ENCODE assay signal across 2 cellular contexts in the genomic region with DNA sequence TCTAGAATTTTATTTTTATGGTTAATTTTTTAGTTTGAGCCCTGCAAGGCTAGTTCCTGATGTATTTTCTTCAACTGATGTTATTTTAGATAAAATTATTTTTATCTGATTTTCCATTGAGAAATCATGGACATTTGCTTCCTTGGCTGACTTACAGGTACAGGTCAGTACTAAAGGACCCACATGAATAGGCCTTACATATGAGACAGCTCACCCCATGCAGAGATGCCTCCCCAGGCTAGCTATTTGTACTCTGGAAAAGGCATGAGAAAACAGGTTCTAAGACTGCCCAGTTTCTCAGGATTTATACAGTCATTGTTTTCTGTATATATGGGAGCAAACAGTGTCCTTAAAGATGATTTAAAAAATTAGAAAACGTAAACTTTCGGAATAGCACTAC.
TF ChIP-seq lines count a peak whose summit lies in the region.

No MANE protein-coding gene starts in this region.

TF ChIP-seq in GM23338, 12 proteins besides CTCF, POLR2A, EP300 and RAD21 (continued from another document):
- TF ChIP-seq, protein P1, sequence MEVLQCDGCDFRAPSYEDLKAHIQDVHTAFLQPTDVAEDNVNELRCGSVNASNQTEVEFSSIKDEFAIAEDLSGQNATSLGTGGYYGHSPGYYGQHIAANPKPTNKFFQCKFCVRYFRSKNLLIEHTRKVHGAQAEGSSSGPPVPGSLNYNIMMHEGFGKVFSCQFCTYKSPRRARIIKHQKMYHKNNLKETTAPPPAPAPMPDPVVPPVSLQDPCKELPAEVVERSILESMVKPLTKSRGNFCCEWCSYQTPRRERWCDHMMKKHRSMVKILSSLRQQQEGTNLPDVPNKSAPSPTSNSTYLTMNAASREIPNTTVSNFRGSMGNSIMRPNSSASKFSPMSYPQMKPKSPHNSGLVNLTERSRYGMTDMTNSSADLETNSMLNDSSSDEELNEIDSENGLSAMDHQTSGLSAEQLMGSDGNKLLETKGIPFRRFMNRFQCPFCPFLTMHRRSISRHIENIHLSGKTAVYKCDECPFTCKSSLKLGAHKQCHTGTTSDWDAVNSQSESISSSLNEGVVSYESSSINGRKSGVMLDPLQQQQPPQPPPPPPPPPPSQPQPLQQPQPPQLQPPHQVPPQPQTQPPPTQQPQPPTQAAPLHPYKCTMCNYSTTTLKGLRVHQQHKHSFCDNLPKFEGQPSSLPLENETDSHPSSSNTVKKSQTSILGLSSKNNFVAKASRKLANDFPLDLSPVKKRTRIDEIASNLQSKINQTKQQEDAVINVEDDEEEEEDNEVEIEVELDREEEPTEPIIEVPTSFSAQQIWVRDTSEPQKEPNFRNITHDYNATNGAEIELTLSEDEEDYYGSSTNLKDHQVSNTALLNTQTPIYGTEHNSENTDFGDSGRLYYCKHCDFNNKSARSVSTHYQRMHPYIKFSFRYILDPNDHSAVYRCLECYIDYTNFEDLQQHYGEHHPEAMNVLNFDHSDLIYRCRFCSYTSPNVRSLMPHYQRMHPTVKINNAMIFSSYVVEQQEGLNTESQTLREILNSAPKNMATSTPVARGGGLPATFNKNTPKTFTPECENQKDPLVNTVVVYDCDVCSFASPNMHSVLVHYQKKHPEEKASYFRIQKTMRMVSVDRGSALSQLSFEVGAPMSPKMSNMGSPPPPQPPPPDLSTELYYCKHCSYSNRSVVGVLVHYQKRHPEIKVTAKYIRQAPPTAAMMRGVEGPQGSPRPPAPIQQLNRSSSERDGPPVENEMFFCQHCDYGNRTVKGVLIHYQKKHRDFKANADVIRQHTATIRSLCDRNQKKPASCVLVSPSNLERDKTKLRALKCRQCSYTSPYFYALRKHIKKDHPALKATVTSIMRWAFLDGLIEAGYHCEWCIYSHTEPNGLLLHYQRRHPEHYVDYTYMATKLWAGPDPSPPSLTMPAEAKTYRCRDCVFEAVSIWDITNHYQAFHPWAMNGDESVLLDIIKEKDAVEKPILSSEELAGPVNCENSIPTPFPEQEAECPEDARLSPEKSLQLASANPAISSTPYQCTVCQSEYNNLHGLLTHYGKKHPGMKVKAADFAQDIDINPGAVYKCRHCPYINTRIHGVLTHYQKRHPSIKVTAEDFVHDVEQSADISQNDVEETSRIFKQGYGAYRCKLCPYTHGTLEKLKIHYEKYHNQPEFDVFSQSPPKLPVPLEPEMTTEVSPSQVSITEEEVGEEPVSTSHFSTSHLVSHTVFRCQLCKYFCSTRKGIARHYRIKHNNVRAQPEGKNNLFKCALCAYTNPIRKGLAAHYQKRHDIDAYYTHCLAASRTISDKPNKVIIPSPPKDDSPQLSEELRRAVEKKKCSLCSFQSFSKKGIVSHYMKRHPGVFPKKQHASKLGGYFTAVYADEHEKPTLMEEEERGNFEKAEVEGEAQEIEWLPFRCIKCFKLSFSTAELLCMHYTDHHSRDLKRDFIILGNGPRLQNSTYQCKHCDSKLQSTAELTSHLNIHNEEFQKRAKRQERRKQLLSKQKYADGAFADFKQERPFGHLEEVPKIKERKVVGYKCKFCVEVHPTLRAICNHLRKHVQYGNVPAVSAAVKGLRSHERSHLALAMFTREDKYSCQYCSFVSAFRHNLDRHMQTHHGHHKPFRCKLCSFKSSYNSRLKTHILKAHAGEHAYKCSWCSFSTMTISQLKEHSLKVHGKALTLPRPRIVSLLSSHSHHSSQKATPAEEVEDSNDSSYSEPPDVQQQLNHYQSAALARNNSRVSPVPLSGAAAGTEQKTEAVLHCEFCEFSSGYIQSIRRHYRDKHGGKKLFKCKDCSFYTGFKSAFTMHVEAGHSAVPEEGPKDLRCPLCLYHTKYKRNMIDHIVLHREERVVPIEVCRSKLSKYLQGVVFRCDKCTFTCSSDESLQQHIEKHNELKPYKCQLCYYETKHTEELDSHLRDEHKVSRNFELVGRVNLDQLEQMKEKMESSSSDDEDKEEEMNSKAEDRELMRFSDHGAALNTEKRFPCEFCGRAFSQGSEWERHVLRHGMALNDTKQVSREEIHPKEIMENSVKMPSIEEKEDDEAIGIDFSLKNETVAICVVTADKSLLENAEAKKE (CRISPR knock-in tag; IDR thresholded peaks at IDR 0.05), result no peak
- TF ChIP-seq, protein P2, sequence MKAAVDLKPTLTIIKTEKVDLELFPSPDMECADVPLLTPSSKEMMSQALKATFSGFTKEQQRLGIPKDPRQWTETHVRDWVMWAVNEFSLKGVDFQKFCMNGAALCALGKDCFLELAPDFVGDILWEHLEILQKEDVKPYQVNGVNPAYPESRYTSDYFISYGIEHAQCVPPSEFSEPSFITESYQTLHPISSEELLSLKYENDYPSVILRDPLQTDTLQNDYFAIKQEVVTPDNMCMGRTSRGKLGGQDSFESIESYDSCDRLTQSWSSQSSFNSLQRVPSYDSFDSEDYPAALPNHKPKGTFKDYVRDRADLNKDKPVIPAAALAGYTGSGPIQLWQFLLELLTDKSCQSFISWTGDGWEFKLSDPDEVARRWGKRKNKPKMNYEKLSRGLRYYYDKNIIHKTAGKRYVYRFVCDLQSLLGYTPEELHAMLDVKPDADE (IDR thresholded peaks at IDR 0.05), result no peak
- TF ChIP-seq ZNF114 (CRISPR knock-in tag; IDR thresholded peaks at IDR 0.05), result no peak
TF ChIP-seq in GM23338: peak in this region for 0.

TF ChIP-seq in WTC11, 78 proteins besides CTCF, POLR2A, EP300 and RAD21 (continued from another document):
- TF ChIP-seq, protein P3, sequence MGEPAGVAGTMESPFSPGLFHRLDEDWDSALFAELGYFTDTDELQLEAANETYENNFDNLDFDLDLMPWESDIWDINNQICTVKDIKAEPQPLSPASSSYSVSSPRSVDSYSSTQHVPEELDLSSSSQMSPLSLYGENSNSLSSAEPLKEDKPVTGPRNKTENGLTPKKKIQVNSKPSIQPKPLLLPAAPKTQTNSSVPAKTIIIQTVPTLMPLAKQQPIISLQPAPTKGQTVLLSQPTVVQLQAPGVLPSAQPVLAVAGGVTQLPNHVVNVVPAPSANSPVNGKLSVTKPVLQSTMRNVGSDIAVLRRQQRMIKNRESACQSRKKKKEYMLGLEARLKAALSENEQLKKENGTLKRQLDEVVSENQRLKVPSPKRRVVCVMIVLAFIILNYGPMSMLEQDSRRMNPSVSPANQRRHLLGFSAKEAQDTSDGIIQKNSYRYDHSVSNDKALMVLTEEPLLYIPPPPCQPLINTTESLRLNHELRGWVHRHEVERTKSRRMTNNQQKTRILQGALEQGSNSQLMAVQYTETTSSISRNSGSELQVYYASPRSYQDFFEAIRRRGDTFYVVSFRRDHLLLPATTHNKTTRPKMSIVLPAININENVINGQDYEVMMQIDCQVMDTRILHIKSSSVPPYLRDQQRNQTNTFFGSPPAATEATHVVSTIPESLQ (CRISPR knock-in tag; IDR thresholded peaks at IDR 0.05), result no peak
- TF ChIP-seq, protein P4, sequence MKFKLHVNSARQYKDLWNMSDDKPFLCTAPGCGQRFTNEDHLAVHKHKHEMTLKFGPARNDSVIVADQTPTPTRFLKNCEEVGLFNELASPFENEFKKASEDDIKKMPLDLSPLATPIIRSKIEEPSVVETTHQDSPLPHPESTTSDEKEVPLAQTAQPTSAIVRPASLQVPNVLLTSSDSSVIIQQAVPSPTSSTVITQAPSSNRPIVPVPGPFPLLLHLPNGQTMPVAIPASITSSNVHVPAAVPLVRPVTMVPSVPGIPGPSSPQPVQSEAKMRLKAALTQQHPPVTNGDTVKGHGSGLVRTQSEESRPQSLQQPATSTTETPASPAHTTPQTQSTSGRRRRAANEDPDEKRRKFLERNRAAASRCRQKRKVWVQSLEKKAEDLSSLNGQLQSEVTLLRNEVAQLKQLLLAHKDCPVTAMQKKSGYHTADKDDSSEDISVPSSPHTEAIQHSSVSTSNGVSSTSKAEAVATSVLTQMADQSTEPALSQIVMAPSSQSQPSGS (CRISPR knock-in tag; IDR thresholded peaks at IDR 0.05; ENCODE audit: borderline replicate concordance, low read depth), result no peak
- TF ChIP-seq, protein P5, sequence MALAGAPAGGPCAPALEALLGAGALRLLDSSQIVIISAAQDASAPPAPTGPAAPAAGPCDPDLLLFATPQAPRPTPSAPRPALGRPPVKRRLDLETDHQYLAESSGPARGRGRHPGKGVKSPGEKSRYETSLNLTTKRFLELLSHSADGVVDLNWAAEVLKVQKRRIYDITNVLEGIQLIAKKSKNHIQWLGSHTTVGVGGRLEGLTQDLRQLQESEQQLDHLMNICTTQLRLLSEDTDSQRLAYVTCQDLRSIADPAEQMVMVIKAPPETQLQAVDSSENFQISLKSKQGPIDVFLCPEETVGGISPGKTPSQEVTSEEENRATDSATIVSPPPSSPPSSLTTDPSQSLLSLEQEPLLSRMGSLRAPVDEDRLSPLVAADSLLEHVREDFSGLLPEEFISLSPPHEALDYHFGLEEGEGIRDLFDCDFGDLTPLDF (CRISPR knock-in tag; IDR thresholded peaks at IDR 0.05), result no peak
- TF ChIP-seq NR1H2 (CRISPR knock-in tag; IDR thresholded peaks at IDR 0.05), result no peak
- no peak for TF ChIP-seq HMGA2 (CRISPR knock-in tag; IDR thresholded peaks at IDR 0.05)
- TF ChIP-seq, protein P6, sequence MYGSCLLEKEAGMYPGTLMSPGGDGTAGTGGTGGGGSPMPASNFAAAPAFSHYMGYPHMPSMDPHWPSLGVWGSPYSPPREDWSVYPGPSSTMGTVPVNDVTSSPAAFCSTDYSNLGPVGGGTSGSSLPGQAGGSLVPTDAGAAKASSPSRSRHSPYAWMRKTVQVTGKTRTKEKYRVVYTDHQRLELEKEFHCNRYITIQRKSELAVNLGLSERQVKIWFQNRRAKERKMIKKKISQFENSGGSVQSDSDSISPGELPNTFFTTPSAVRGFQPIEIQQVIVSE (CRISPR knock-in tag; IDR thresholded peaks at IDR 0.05; ENCODE audit: borderline replicate concordance), result no peak
